16 cellular contexts compared by ENCODE assay signal in the genomic region with DNA sequence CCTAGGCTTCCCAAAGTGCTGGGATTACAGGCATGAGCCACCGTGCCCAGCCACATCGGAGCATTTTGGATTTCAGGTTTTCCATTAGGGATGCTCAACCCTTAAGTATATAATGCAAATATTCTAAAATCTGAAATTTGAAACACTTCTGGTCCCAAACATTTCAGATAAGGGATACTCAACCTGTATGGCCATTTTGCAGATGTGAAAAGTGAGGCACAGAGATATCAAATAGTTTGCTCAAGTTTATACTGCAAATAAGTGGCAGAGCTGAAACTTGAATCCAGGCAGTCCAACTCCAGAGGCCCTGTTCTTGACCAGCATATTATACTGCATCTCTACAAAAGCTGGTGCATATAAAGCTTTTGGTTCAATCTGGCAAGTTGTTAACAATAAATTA. TPM values are rescaled to one million over a fixed set of nuclear protein-coding genes. Genes with fewer than 3 reads are reported as not detected.
DNase-seq lines count a peak whose midpoint lies in the region; ATAC-seq, FAIRE-seq and TF ChIP-seq lines count a peak whose summit lies in the region.
"Had no signal": no experiment of that assay in that cellular context is flagged by ENCODE, and none has a peak within 500 bp of the region (broad histone marks: within the 10 kb centered on the region; RNA-seq: fewer than 3 reads in every experiment).

No MANE protein-coding gene starts in this region.

- H3K4me1 Mint-ChIP-seq in CD4-positive, alpha-beta T cell (ENCODE audit: low read depth): peaks cover 25% of the 10 kb centered on the region

- H3K27me3 ChIP-seq in CD4-positive, alpha-beta T cell (ENCODE audit: control insufficient read depth, insufficient read depth, low read length): no peaks in the 10 kb centered on the region
- H3K27me3 ChIP-seq in K562 (ENCODE audit: control insufficient read depth in 2 of 2, insufficient read depth in 2 of 2, low read length in 2 of 2): no peaks in the 10 kb centered on the region
- H3K27me3 ChIP-seq: BLaER1 treated with 17β-estradiol and CSF1 and Interleukin-3, amounts not matched to agents 10 nM and 100 nM had no signal

- 100% methylated on average over 2 of the region's 2 CpGs for WGBS in K562 (ENCODE audit: insufficient coverage, low coverage, missing lambda C conversion rate)

- H3K4me1 ChIP-seq in K562 (replicated peaks in 1 of 2; ENCODE audit: control insufficient read depth in 2 of 2, insufficient read depth in 2 of 2, low read length in 2 of 2): peaks cover 8% of the 10 kb centered on the region in 2 experiments; a peak in 4 of 5 replicates

- intact Hi-C loops in CD4-positive, alpha-beta T cell (cut with DNase I, micrococcal nuclease): loop anchor here in 1 of 2 experiments (2.0 kb wide), 1 partner anchor 65 kb away; no protein-coding TSS in a partner anchor
- intact Hi-C loops in K562 (cut with micrococcal nuclease) (loop anchor here (5.0 kb wide), 1 partner anchor 325 kb away; the partner anchor contains the start of gene ZNF883), cardiac septum (cut with DNase I) (no loop called here)

- no peak for ATAC-seq in CD4-positive, alpha-beta T cell (ENCODE audit: poor library complexity)
- ATAC-seq in K562: no peak
- no peak for ATAC-seq in GM18498 (IDR thresholded peaks at IDR 0.05; ENCODE audit: unreplicated experiment)

- H3K9ac ChIP-seq in K562 (ENCODE audit: insufficient read depth in 1 of 2, low read depth in 2 of 2, low read length in 2 of 2): no peak overlapping the region
- H3K9ac ChIP-seq: BLaER1 treated with 17β-estradiol and CSF1 and Interleukin-3, amounts not matched to agents 10 nM and 100 nM; GM23248 had no signal

- POLR2A ChIA-PET in CD4-positive, alpha-beta T cell (lab: Charles Lee): interaction anchor here (2.3 kb wide), 1 partner anchor 39 kb away, joined by 5 read pairs; the partner anchor contains the start of gene HDHD3
- POLR2A ChIA-PET in K562 (lab: Yijun Ruan, JAX): interaction anchor here (0.9 kb wide), 1 partner anchor 20 kb away, joined by 3 read pairs; no protein-coding TSS in a partner anchor

- H3K9me3 Mint-ChIP-seq in CD4-positive, alpha-beta T cell: no peaks in the 10 kb centered on the region
- H3K9me3 Mint-ChIP-seq: CD8-positive, alpha-beta memory T cell had no signal

- H3K27me3 Mint-ChIP-seq in CD4-positive, alpha-beta T cell: peaks cover 11% of the 10 kb centered on the region

- CTCF ChIA-PET in CD4-positive, alpha-beta T cell (lab: Charles Lee): no interaction called here
- CTCF ChIA-PET in K562 (lab: Yijun Ruan, JAX; ENCODE audit: low intra/inter-chr PET ratio): no interaction called here

- H3K9me3 ChIP-seq in CD4-positive, alpha-beta T cell (ENCODE audit: control insufficient read depth, low read length): no peaks in the 10 kb centered on the region
- no peaks in the 10 kb centered on the region for H3K9me3 ChIP-seq in K562 (replicated peaks; ENCODE audit: control insufficient read depth, insufficient read depth, low read depth, low read length)
- H3K9me3 ChIP-seq: BLaER1 treated with 17β-estradiol and CSF1 and Interleukin-3, amounts not matched to agents 10 nM and 100 nM; HAP-1 had no signal

- TF ChIP-seq RAD21 in K562 (CRISPR knock-in tag; conservative IDR thresholded peaks at IDR 0.05 in 1 of 2, IDR thresholded peaks at IDR 0.05 in 1 of 2): no peak

- no peak overlapping the region for H3K4me2 ChIP-seq in K562 (ENCODE audit: insufficient read depth, low read length)
- H3K4me2 ChIP-seq: BLaER1 treated with 17β-estradiol and CSF1 and Interleukin-3, amounts not matched to agents 10 nM and 100 nM had no signal

- H4K20me1 ChIP-seq in K562 (replicated peaks; ENCODE audit: control insufficient read depth, insufficient read depth, low read length): no peaks in the 10 kb centered on the region
- H4K20me1 ChIP-seq: BLaER1 treated with 17β-estradiol and CSF1 and Interleukin-3, amounts not matched to agents 10 nM and 100 nM had no signal

- no peaks in the 10 kb centered on the region for H3K36me3 ChIP-seq in K562 (ENCODE audit: control insufficient read depth, insufficient read depth, low read length)
- H3K36me3 ChIP-seq: BLaER1 treated with 17β-estradiol and CSF1 and Interleukin-3, amounts not matched to agents 10 nM and 100 nM; HAP-1 had no signal

- TF ChIP-seq EP300 in K562 (IDR thresholded peaks at IDR 0.05; ENCODE audit: low read length): no peak

- no peaks in the 10 kb centered on the region for H3K9me1 ChIP-seq in K562 (ENCODE audit: control insufficient read depth, insufficient read depth, low read length)

- H2AFZ ChIP-seq in K562 (ENCODE audit: low read depth, low read length): no peak overlapping the region
- H2AFZ ChIP-seq: GM23248 had no signal

- peak overlapping the region; percentile 91 for H3K4me3 Mint-ChIP-seq in CD4-positive, alpha-beta T cell
- H3K4me3 Mint-ChIP-seq: B cell had no signal

- no peak overlapping the region for H3K27ac ChIP-seq in CD4-positive, alpha-beta T cell (ENCODE audit: low read depth, low read length)
- no peak overlapping the region for H3K27ac ChIP-seq in K562 (ENCODE audit: extremely low read depth, low read depth, low read length)
- H3K27ac ChIP-seq: BLaER1 treated with 17β-estradiol and CSF1 and Interleukin-3, amounts not matched to agents 10 nM and 100 nM; GM23248 had no signal

- TF ChIP-seq POLR2A in K562 (conservative IDR thresholded peaks at IDR 0.05): no peak

- FAIRE-seq in K562 (lab: Jason Lieb, UNC): no peak
- FAIRE-seq: G401.6, GM12891, GM18507 had no signal

- no peak overlapping the region for H3K4me3 ChIP-seq in K562
- H3K4me3 ChIP-seq: BLaER1 treated with 17β-estradiol and CSF1 and Interleukin-3, amounts not matched to agents 10 nM and 100 nM; GM23248; HAP-1 had no signal

- no peaks in the 10 kb centered on the region for H3K79me2 ChIP-seq in K562 (ENCODE audit: control insufficient read depth, insufficient read depth, low read length)

- no TSS peak for BruUV-seq in K562 (replicated peaks; lab: Mats Ljungman, UMichigan)

- H3K36me3 Mint-ChIP-seq in CD4-positive, alpha-beta T cell (ENCODE audit: low read depth): no peaks in the 10 kb centered on the region

- no peak for DNase-seq in CD4-positive, alpha-beta T cell
- DNase-seq in K562 (ENCODE audit: extremely low read depth in 1 of 4, low spot score in 3 of 4) (no peak), cardiac septum (ENCODE audit: low spot score) (no peak)
- DNase-seq: CD8-positive, alpha-beta memory T cell; COR-L47; DMS 273 treated with DMSO at 0.1 percent for 48 hours; GM23248 had no signal

- in situ Hi-C loops in K562 (cut with MboI): no loop called here

- TF ChIP-seq CTCF in CD4-positive, alpha-beta T cell (IDR thresholded peaks at IDR 0.05): no peak
- no peak for TF ChIP-seq CTCF in K562 (IDR thresholded peaks at IDR 0.05 in 2 of 3, conservative IDR thresholded peaks at IDR 0.05 in 1 of 3; ENCODE audit: insufficient read depth in 2 of 3, low read depth in 1 of 3, low read length in 3 of 3)

- no peak overlapping the region for H3K27ac Mint-ChIP-seq in CD4-positive, alpha-beta T cell
- H3K27ac Mint-ChIP-seq: B cell; CD8-positive, alpha-beta memory T cell had no signal

RNA-seq across cellular contexts. Expression of gene WDR31, which starts 2.4 kb away (rescaled TPM):
- under 1 TPM; 0.14 to 0.22 TPM for total RNA-seq in CD4-positive, alpha-beta T cell
- total RNA-seq in K562 (2011; cell fraction: chromatin; rRNA removed; ENCODE audit: low replicate concordance): 1.1 and 1.9 TPM in 2 replicates
- total RNA-seq in K562 (2011; cell fraction: nucleolus; rRNA removed): 0.83 and 1.2 TPM in 2 replicates
- total RNA-seq in K562 (2011; cell fraction: nucleoplasm; rRNA removed): 0.73 and 0.84 TPM in 2 replicates
- total RNA-seq in K562 (2014; rRNA removed): 0.64 and 0.78 TPM in 2 replicates
- total RNA-seq in K562 (2014; rRNA removed; fragmentation: Illumina TruSeq; extraction: Trizol): 0.95 and 1.3 TPM in 2 replicates
- total RNA-seq in K562 (2015; rRNA removed; fragmentation: Illumina TruSeq; extraction: Trizol): 0.80 and 1.0 TPM in 2 replicates
- 1.4 and 1.5 TPM in 2 replicates for total RNA-seq in K562 (2021)
- 1.3 and 1.8 TPM in 2 replicates for polyA plus RNA-seq in K562 (2011; rRNA removed)
- 0.64 and 1.2 TPM in 2 replicates for polyA plus RNA-seq in K562 (2011; cell fraction: cytosol; rRNA removed)
- 0.93 and 1.8 TPM in 2 replicates for polyA plus RNA-seq in K562 (2011; cell fraction: nucleus; rRNA removed)
- 1.6 and 4.2 TPM in 2 replicates for polyA plus RNA-seq in K562 (2012)
- polyA plus RNA-seq in K562 (2014; fragmentation: Illumina TruSeq; extraction: Trizol): 1.2 and 1.3 TPM in 2 replicates
- polyA plus RNA-seq in K562 (2014; fragmentation: Nextera tagmentation; extraction: Ambion mirVana): under 1 TPM; 0.35 to 0.71 TPM
- 0.66 and 1.5 TPM in 2 replicates for polyA plus RNA-seq in K562 (2014; rRNA removed)
- polyA minus RNA-seq in K562 (2011; rRNA and poly(A)+ RNA removed): 2.9 and 7.2 TPM in 2 replicates
- polyA minus RNA-seq in K562 (2011; cell fraction: cytosol; rRNA and poly(A)+ RNA removed): 1.0 and 2.5 TPM in 2 replicates
- 0.54 and 0.67 TPM in 2 replicates for polyA minus RNA-seq in K562 (2011; cell fraction: nucleus; rRNA and poly(A)+ RNA removed)
- total RNA-seq in cardiac septum: 10.9 TPM

RNA-seq across cellular contexts. Expression of gene BSPRY, which starts 11.6 kb away (rescaled TPM):
- not detected for total RNA-seq in CD4-positive, alpha-beta T cell
- total RNA-seq in K562 (2011; cell fraction: chromatin; rRNA removed; ENCODE audit: low replicate concordance): 0.25 and 0.56 TPM in 2 replicates
- 0.17 and 0.53 TPM in 2 replicates for total RNA-seq in K562 (2011; cell fraction: nucleolus; rRNA removed)
- total RNA-seq in K562 (2011; cell fraction: nucleoplasm; rRNA removed): 0.59 and 0.84 TPM in 2 replicates
- total RNA-seq in K562 (2014; rRNA removed) (0.16 and 0.18 TPM in 2 replicates), K562 (2014; rRNA removed; fragmentation: Illumina TruSeq; extraction: Trizol) (0.18 and 0.22 TPM in 2 replicates), K562 (2015; rRNA removed; fragmentation: Illumina TruSeq; extraction: Trizol) (0.22 and 0.23 TPM in 2 replicates), K562 (2021) (0.16 and 0.45 TPM in 2 replicates), cardiac septum (1.7 TPM)
- polyA plus RNA-seq in K562 (2011; rRNA removed) (0.46 and 0.67 TPM in 2 replicates), K562 (2014; fragmentation: Illumina TruSeq; extraction: Trizol) (0.21 and 0.22 TPM in 2 replicates), K562 (2014; fragmentation: Nextera tagmentation; extraction: Ambion mirVana) (under 1 TPM; 0.07 TPM), K562 (2014; rRNA removed) (0.17 and 0.34 TPM in 2 replicates)
- polyA plus RNA-seq in K562 (2011; cell fraction: cytosol; rRNA removed): 0.63 and 1.2 TPM in 2 replicates
- polyA plus RNA-seq in K562 (2011; cell fraction: nucleus; rRNA removed): 0.51 and 0.95 TPM in 2 replicates
- 0.30 and 0.64 TPM in 2 replicates for polyA plus RNA-seq in K562 (2012)
- polyA minus RNA-seq in K562 (2011; rRNA and poly(A)+ RNA removed): 0.30 and 0.88 TPM in 2 replicates
- 0.55 TPM in 1 of 2 replicates, not detected in the other for polyA minus RNA-seq in K562 (2011; cell fraction: cytosol; rRNA and poly(A)+ RNA removed)
- polyA minus RNA-seq in K562 (2011; cell fraction: nucleus; rRNA and poly(A)+ RNA removed): 0.27 and 0.33 TPM in 2 replicates
- total RNA-seq: A172, GM23248, H4 had no signal
- polyA plus RNA-seq: GM23248 had no signal

RNA-seq across cellular contexts. Expression of gene RNF183, which starts 34.5 kb away (rescaled TPM):
- under 1 TPM in 1 of 2 experiments, not detected in 1; 0.44 TPM for total RNA-seq in CD4-positive, alpha-beta T cell
- 2.4 and 2.9 TPM in 2 replicates for total RNA-seq in K562 (2011; cell fraction: chromatin; rRNA removed; ENCODE audit: low replicate concordance)
- total RNA-seq in K562 (2011; cell fraction: nucleolus; rRNA removed): 0.92 and 2.3 TPM in 2 replicates
- total RNA-seq in K562 (2011; cell fraction: nucleoplasm; rRNA removed): 1.4 and 2.4 TPM in 2 replicates
- total RNA-seq in K562 (2014; rRNA removed) (not detected in 2 replicates), K562 (2014; rRNA removed; fragmentation: Illumina TruSeq; extraction: Trizol) (not detected in 2 replicates), K562 (2015; rRNA removed; fragmentation: Illumina TruSeq; extraction: Trizol) (not detected in 2 replicates), K562 (2021) (0.22 TPM in 1 of 2 replicates, not detected in the other), cardiac septum (not detected)
- polyA plus RNA-seq in K562 (2011; rRNA removed) (2.0 and 3.1 TPM in 2 replicates), K562 (2014; fragmentation: Illumina TruSeq; extraction: Trizol) (0.08 TPM in 1 of 2 replicates, not detected in the other), K562 (2014; fragmentation: Nextera tagmentation; extraction: Ambion mirVana) (under 1 TPM in 1 of 2 experiments, not detected in 1; 0.04 TPM), K562 (2014; rRNA removed) (0.08 and 0.11 TPM in 2 replicates)
- polyA plus RNA-seq in K562 (2011; cell fraction: cytosol; rRNA removed): 3.7 TPM in 2 replicates
- 8.0 and 10.7 TPM in 2 replicates for polyA plus RNA-seq in K562 (2011; cell fraction: nucleus; rRNA removed)
- 0.26 and 0.57 TPM in 2 replicates for polyA plus RNA-seq in K562 (2012)
- polyA minus RNA-seq in K562 (2011; rRNA and poly(A)+ RNA removed): 1.1 and 1.3 TPM in 2 replicates
- polyA minus RNA-seq in K562 (2011; cell fraction: cytosol; rRNA and poly(A)+ RNA removed): not detected in 2 replicates
- polyA minus RNA-seq in K562 (2011; cell fraction: nucleus; rRNA and poly(A)+ RNA removed): 0.94 and 2.2 TPM in 2 replicates
- total RNA-seq: A172; B cell; CD8-positive, alpha-beta memory T cell; GM23248; H4 had no signal
- polyA plus RNA-seq: CD8-positive, alpha-beta memory T cell; GM23248 had no signal

RNA-seq across cellular contexts. Expression of gene HDHD3, which starts 39.1 kb away (rescaled TPM):
- total RNA-seq in CD4-positive, alpha-beta T cell: 10 to 100 TPM; 12.8 to 13.2 TPM
- total RNA-seq in K562 (2011; cell fraction: chromatin; rRNA removed; ENCODE audit: low replicate concordance): 7.1 and 22.9 TPM in 2 replicates
- 30.4 and 30.7 TPM in 2 replicates for total RNA-seq in K562 (2011; cell fraction: nucleolus; rRNA removed)
- 16.3 and 16.9 TPM in 2 replicates for total RNA-seq in K562 (2011; cell fraction: nucleoplasm; rRNA removed)
- 13.8 and 20.4 TPM in 2 replicates for total RNA-seq in K562 (2014; rRNA removed)
- 4.4 and 5.0 TPM in 2 replicates for total RNA-seq in K562 (2014; rRNA removed; fragmentation: Illumina TruSeq; extraction: Trizol)
- 12.5 and 14.4 TPM in 2 replicates for total RNA-seq in K562 (2015; rRNA removed; fragmentation: Illumina TruSeq; extraction: Trizol)
- 15.7 TPM in 2 replicates for total RNA-seq in K562 (2021)
- polyA plus RNA-seq in K562 (2011; rRNA removed): 10.7 and 10.9 TPM in 2 replicates
- 12.8 and 21.8 TPM in 2 replicates for polyA plus RNA-seq in K562 (2011; cell fraction: cytosol; rRNA removed)
- 9.5 and 19.5 TPM in 2 replicates for polyA plus RNA-seq in K562 (2011; cell fraction: nucleus; rRNA removed)
- polyA plus RNA-seq in K562 (2012): 14.3 and 24.3 TPM in 2 replicates
- polyA plus RNA-seq in K562 (2014; fragmentation: Illumina TruSeq; extraction: Trizol): 10.1 and 12.9 TPM in 2 replicates
- polyA plus RNA-seq in K562 (2014; fragmentation: Nextera tagmentation; extraction: Ambion mirVana): 1 to 10 TPM; 1.1 to 2.0 TPM
- 19.1 and 22.7 TPM in 2 replicates for polyA plus RNA-seq in K562 (2014; rRNA removed)
- 4.6 TPM in 2 replicates for polyA minus RNA-seq in K562 (2011; rRNA and poly(A)+ RNA removed)
- polyA minus RNA-seq in K562 (2011; cell fraction: cytosol; rRNA and poly(A)+ RNA removed): 4.9 and 5.7 TPM in 2 replicates
- 8.2 and 13.1 TPM in 2 replicates for polyA minus RNA-seq in K562 (2011; cell fraction: nucleus; rRNA and poly(A)+ RNA removed)
- total RNA-seq in cardiac septum: 14.3 TPM
